9 cellular contexts compared by ENCODE assay signal in genomic region chr1:24321150-24321549, GRCh38. TPM values are rescaled to one million over a fixed set of nuclear protein-coding genes. Genes with fewer than 3 reads are reported as not detected.
A peak's percentile ranks its signal among the peaks of the same experiment; 100 is the strongest.
DNase-seq lines count a peak whose midpoint lies in the region; ATAC-seq and TF ChIP-seq lines count a peak whose summit lies in the region.
"Had no signal": no experiment of that assay in that cellular context is flagged by ENCODE, and none has a peak within 500 bp of the region (broad histone marks: within the 10 kb centered on the region; RNA-seq: fewer than 3 reads in every experiment).

No MANE protein-coding gene starts in this region.

- 45 to 46% methylated on average over 7 of the region's 7 CpGs for WGBS in ectodermal cell, 2 experiments

- peaks cover 68% of the 10 kb centered on the region for H3K4me1 ChIP-seq in OCI-LY3 (ENCODE audit: low read length)
- H3K4me1 ChIP-seq in ectodermal cell (ENCODE audit: control insufficient read depth, insufficient read depth, low read length), result peaks cover 43% of the 10 kb centered on the region

- H3K4me1 Mint-ChIP-seq in neural crest cell, result peaks cover 19% of the 10 kb centered on the region

- H3K27ac Mint-ChIP-seq in neural crest cell (ENCODE audit: unreplicated experiment), result no peak overlapping the region

- peak overlapping the region; percentile 35 for H3K4me3 Mint-ChIP-seq in neural crest cell

- H3K9me3 ChIP-seq in OCI-LY3 (ENCODE audit: insufficient read depth, low read length) (no peaks in the 10 kb centered on the region), ectodermal cell (ENCODE audit: control insufficient read depth, low read length) (no peaks in the 10 kb centered on the region)

- H3K36me3 Mint-ChIP-seq in neural crest cell (ENCODE audit: low read depth), result no peaks in the 10 kb centered on the region

- no peaks in the 10 kb centered on the region for H3K79me2 ChIP-seq in OCI-LY3 (ENCODE audit: low read length)

- H3K9ac ChIP-seq in OCI-LY3 (ENCODE audit: low read length), result peak overlapping the region; percentile 78

- no peak overlapping the region for H3K27ac ChIP-seq in OCI-LY3 (ENCODE audit: low read length)
- no peak overlapping the region for H3K27ac ChIP-seq in ectodermal cell (ENCODE audit: insufficient read depth, low read depth, low read length, poor library complexity, severe bottlenecking)

- ATAC-seq in GM18861 (IDR thresholded peaks at IDR 0.05; ENCODE audit: unreplicated experiment), result no peak
- ATAC-seq in GM18867 (IDR thresholded peaks at IDR 0.05; ENCODE audit: unreplicated experiment), result no peak
- no peak for ATAC-seq in GM19351 (IDR thresholded peaks at IDR 0.05; ENCODE audit: unreplicated experiment)

- H4K20me1 ChIP-seq in OCI-LY3 (ENCODE audit: insufficient read depth, low read length), result no peaks in the 10 kb centered on the region

- H3K36me3 ChIP-seq in OCI-LY3 (replicated peaks; ENCODE audit: low read depth, low read length) (no peaks in the 10 kb centered on the region), ectodermal cell (ENCODE audit: control insufficient read depth, insufficient read depth, low read length) (no peaks in the 10 kb centered on the region)

- H3K9me3 Mint-ChIP-seq in neural crest cell, result no peaks in the 10 kb centered on the region

- 0 out of 2 replicates have a peak, but pooled peaks have one; percentile 3 for TF ChIP-seq CTCF in OCI-LY3 (IDR thresholded peaks at IDR 0.05; ENCODE audit: low read depth, low read length)
- no peak for TF ChIP-seq CTCF in neural crest cell (conservative IDR thresholded peaks at IDR 0.05)
- no peak for TF ChIP-seq CTCF in foreskin fibroblast (IDR thresholded peaks at IDR 0.05; ENCODE audit: low read depth, low read length)

- H3K4me3 ChIP-seq in OCI-LY3 (ENCODE audit: low read length), result peak overlapping the region; percentile 86
- peak overlapping the region; percentile 36 for H3K4me3 ChIP-seq in ectodermal cell (ENCODE audit: insufficient read depth, low read depth, low read length)
- no peak overlapping the region for H3K4me3 ChIP-seq in foreskin fibroblast (ENCODE audit: low read depth in 1 of 2, low read length in 2 of 2)

- H3K4me2 ChIP-seq in OCI-LY3 (ENCODE audit: low read length), result peak overlapping the region; percentile 94

- H3K27me3 Mint-ChIP-seq in neural crest cell (ENCODE audit: low read depth), result peaks cover 92% of the 10 kb centered on the region

- no peak overlapping the region for H2AFZ ChIP-seq in OCI-LY3 (ENCODE audit: low read depth, low read length)

- H3K27me3 ChIP-seq in OCI-LY3 (ENCODE audit: low read depth, low read length) (peaks cover 45% of the 10 kb centered on the region), ectodermal cell (ENCODE audit: control insufficient read depth, insufficient read depth, low read length, poor library complexity, severe bottlenecking) (peaks cover 75% of the 10 kb centered on the region)

- DNase-seq in ELF-1 (ENCODE audit: low read depth, low spot score), result peak; percentile 82
- no peak for DNase-seq in neural crest cell (ENCODE audit: low read depth, low spot score)
- no peak for DNase-seq in foreskin fibroblast

RNA-seq across cellular contexts. Expression of gene GRHL3, which starts 2.0 kb away (rescaled TPM):
- polyA plus RNA-seq in ectodermal cell (2013, experiment 1 of 4), result 7.8 TPM
- polyA plus RNA-seq in ectodermal cell (2013, experiment 2 of 4), result 8.2 TPM
- polyA plus RNA-seq in ectodermal cell (2013, experiment 3 of 4), result 3.8 TPM
- polyA plus RNA-seq in ectodermal cell (2013, experiment 4 of 4), result 4.4 TPM
- 0.12 TPM in 1 of 2 replicates, not detected in the other for total RNA-seq in neural crest cell
- total RNA-seq: mononuclear cell had no signal

Comparison
In these comparisons a context has a peak if more than half of its experiments do, and no peak if none do; other contexts are left out.
1. H3K4me3 ChIP-seq: peak in OCI-LY3 (single experiment) and ectodermal cell (single experiment); none in foreskin fibroblast (0 of 2).